Comparison of ENCODE assay signal across 1 cellular context in the genomic region with DNA sequence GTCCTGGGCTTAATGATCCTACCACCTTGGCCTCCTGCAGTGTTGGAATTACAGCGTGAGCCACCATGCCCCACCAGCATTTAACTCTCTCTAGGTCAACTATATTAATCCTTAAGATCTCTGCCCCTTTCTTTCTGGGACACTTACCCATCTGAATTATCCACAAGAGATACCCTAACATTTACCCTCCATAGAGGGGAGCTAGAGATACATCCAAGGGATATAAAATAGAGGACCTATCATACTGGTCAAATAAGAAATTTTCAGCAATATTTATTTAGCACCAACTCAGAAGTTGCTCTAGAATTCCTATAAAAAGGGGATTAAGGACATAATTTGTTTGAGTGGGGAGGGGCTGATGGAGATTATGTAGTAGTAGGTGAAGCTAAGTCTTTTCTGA.
TF ChIP-seq lines count a peak whose summit lies in the region.

No MANE protein-coding gene starts in this region.

TF ChIP-seq in GM23338, 12 proteins besides CTCF, POLR2A, EP300 and RAD21:
- TF ChIP-seq, protein P1, sequence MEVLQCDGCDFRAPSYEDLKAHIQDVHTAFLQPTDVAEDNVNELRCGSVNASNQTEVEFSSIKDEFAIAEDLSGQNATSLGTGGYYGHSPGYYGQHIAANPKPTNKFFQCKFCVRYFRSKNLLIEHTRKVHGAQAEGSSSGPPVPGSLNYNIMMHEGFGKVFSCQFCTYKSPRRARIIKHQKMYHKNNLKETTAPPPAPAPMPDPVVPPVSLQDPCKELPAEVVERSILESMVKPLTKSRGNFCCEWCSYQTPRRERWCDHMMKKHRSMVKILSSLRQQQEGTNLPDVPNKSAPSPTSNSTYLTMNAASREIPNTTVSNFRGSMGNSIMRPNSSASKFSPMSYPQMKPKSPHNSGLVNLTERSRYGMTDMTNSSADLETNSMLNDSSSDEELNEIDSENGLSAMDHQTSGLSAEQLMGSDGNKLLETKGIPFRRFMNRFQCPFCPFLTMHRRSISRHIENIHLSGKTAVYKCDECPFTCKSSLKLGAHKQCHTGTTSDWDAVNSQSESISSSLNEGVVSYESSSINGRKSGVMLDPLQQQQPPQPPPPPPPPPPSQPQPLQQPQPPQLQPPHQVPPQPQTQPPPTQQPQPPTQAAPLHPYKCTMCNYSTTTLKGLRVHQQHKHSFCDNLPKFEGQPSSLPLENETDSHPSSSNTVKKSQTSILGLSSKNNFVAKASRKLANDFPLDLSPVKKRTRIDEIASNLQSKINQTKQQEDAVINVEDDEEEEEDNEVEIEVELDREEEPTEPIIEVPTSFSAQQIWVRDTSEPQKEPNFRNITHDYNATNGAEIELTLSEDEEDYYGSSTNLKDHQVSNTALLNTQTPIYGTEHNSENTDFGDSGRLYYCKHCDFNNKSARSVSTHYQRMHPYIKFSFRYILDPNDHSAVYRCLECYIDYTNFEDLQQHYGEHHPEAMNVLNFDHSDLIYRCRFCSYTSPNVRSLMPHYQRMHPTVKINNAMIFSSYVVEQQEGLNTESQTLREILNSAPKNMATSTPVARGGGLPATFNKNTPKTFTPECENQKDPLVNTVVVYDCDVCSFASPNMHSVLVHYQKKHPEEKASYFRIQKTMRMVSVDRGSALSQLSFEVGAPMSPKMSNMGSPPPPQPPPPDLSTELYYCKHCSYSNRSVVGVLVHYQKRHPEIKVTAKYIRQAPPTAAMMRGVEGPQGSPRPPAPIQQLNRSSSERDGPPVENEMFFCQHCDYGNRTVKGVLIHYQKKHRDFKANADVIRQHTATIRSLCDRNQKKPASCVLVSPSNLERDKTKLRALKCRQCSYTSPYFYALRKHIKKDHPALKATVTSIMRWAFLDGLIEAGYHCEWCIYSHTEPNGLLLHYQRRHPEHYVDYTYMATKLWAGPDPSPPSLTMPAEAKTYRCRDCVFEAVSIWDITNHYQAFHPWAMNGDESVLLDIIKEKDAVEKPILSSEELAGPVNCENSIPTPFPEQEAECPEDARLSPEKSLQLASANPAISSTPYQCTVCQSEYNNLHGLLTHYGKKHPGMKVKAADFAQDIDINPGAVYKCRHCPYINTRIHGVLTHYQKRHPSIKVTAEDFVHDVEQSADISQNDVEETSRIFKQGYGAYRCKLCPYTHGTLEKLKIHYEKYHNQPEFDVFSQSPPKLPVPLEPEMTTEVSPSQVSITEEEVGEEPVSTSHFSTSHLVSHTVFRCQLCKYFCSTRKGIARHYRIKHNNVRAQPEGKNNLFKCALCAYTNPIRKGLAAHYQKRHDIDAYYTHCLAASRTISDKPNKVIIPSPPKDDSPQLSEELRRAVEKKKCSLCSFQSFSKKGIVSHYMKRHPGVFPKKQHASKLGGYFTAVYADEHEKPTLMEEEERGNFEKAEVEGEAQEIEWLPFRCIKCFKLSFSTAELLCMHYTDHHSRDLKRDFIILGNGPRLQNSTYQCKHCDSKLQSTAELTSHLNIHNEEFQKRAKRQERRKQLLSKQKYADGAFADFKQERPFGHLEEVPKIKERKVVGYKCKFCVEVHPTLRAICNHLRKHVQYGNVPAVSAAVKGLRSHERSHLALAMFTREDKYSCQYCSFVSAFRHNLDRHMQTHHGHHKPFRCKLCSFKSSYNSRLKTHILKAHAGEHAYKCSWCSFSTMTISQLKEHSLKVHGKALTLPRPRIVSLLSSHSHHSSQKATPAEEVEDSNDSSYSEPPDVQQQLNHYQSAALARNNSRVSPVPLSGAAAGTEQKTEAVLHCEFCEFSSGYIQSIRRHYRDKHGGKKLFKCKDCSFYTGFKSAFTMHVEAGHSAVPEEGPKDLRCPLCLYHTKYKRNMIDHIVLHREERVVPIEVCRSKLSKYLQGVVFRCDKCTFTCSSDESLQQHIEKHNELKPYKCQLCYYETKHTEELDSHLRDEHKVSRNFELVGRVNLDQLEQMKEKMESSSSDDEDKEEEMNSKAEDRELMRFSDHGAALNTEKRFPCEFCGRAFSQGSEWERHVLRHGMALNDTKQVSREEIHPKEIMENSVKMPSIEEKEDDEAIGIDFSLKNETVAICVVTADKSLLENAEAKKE (CRISPR knock-in tag; IDR thresholded peaks at IDR 0.05): no peak
- TF ChIP-seq JUNB (IDR thresholded peaks at IDR 0.05; ENCODE audit: unreplicated experiment) (no peak), POLR2AphosphoS5 (IDR thresholded peaks at IDR 0.05; ENCODE audit: low read depth) (no peak), STAT1 (IDR thresholded peaks at IDR 0.05; ENCODE audit: unreplicated experiment) (no peak), CREB1 (CRISPR knock-in tag; IDR thresholded peaks at IDR 0.05; ENCODE audit: low read depth) (no peak), NANOG (IDR thresholded peaks at IDR 0.05; ENCODE audit: borderline replicate concordance) (no peak)
- TF ChIP-seq, protein P2, sequence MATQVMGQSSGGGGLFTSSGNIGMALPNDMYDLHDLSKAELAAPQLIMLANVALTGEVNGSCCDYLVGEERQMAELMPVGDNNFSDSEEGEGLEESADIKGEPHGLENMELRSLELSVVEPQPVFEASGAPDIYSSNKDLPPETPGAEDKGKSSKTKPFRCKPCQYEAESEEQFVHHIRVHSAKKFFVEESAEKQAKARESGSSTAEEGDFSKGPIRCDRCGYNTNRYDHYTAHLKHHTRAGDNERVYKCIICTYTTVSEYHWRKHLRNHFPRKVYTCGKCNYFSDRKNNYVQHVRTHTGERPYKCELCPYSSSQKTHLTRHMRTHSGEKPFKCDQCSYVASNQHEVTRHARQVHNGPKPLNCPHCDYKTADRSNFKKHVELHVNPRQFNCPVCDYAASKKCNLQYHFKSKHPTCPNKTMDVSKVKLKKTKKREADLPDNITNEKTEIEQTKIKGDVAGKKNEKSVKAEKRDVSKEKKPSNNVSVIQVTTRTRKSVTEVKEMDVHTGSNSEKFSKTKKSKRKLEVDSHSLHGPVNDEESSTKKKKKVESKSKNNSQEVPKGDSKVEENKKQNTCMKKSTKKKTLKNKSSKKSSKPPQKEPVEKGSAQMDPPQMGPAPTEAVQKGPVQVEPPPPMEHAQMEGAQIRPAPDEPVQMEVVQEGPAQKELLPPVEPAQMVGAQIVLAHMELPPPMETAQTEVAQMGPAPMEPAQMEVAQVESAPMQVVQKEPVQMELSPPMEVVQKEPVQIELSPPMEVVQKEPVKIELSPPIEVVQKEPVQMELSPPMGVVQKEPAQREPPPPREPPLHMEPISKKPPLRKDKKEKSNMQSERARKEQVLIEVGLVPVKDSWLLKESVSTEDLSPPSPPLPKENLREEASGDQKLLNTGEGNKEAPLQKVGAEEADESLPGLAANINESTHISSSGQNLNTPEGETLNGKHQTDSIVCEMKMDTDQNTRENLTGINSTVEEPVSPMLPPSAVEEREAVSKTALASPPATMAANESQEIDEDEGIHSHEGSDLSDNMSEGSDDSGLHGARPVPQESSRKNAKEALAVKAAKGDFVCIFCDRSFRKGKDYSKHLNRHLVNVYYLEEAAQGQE (IDR thresholded peaks at IDR 0.05; ENCODE audit: unreplicated experiment): no peak
